Comparison of ENCODE assay signal across 1 cellular context in genomic region chr9:2229109-2229733, GRCh38.
TF ChIP-seq lines count a peak whose summit lies in the region.

No MANE protein-coding gene starts in this region.

TF ChIP-seq in GM23338, 12 proteins besides CTCF, POLR2A, EP300 and RAD21 (continued from another document):
- TF ChIP-seq STAT1 (IDR thresholded peaks at IDR 0.05; ENCODE audit: unreplicated experiment) = no peak
- TF ChIP-seq, protein P1, sequence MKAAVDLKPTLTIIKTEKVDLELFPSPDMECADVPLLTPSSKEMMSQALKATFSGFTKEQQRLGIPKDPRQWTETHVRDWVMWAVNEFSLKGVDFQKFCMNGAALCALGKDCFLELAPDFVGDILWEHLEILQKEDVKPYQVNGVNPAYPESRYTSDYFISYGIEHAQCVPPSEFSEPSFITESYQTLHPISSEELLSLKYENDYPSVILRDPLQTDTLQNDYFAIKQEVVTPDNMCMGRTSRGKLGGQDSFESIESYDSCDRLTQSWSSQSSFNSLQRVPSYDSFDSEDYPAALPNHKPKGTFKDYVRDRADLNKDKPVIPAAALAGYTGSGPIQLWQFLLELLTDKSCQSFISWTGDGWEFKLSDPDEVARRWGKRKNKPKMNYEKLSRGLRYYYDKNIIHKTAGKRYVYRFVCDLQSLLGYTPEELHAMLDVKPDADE (IDR thresholded peaks at IDR 0.05) = no peak
